Comparison of ENCODE assay signal across 9 cellular contexts in the genomic region with DNA sequence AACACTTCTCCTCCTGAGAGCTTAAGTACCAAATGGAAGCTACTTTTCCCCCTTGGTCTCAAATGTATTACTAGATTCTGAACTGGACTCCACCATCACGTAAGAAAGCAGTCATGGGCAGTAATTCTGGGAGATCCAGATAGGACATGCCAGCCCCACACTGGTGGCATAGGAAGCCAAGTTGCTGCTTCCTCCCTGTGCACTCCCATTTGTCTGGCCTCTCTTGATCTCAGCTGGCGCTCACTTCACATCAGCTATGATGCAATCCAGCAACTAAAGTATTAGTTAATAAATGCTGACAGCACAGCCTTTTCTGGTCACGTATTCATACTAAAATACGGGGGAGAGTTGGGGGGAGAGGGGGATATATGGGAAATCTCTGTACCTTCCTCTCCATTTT. TPM values are rescaled to one million over a fixed set of nuclear protein-coding genes. Genes with fewer than 3 reads are reported as not detected.
DNase-seq lines count a peak whose midpoint lies in the region; ATAC-seq and TF ChIP-seq lines count a peak whose summit lies in the region.
"Had no signal": no experiment of that assay in that cellular context is flagged by ENCODE, and none has a peak within 500 bp of the region (broad histone marks: within the 10 kb centered on the region; RNA-seq: fewer than 3 reads in every experiment).

No MANE protein-coding gene starts in this region.

- peaks cover 53% of the 10 kb centered on the region for H3K4me1 Mint-ChIP-seq in activated CD8-positive, alpha-beta T cell treated with anti-CD3 and anti-CD28 coated beads, Interleukin-2, amount 10 ng/mL, durations not matched to agents 7 days and 5 days (ENCODE audit: low read depth)
- H3K4me1 Mint-ChIP-seq in activated CD8-positive, alpha-beta T cell treated with anti-CD3 and anti-CD28 coated beads for 36 hours (ENCODE audit: low read depth) = peaks cover 18% of the 10 kb centered on the region
- H3K4me1 Mint-ChIP-seq in memory B cell = peaks cover 43% of the 10 kb centered on the region

- H3K9me3 ChIP-seq in colonic mucosa (no peaks in the 10 kb centered on the region), thyroid gland (no peaks in the 10 kb centered on the region)

- no peak overlapping the region for H3K4me3 ChIP-seq in colonic mucosa
- H3K4me3 ChIP-seq in thyroid gland (replicated peaks in 1 of 3) = no peak overlapping the region

- H3K36me3 ChIP-seq in colonic mucosa (no peaks in the 10 kb centered on the region), thyroid gland (no peaks in the 10 kb centered on the region)

- no peak overlapping the region for H3K9ac ChIP-seq in colonic mucosa (ENCODE audit: low read depth in 2 of 2, low read length in 2 of 2)

- H3K27me3 Mint-ChIP-seq in activated CD8-positive, alpha-beta T cell treated with anti-CD3 and anti-CD28 coated beads, Interleukin-2, amount 10 ng/mL, durations not matched to agents 7 days and 5 days (ENCODE audit: low read depth) = peaks cover 34% of the 10 kb centered on the region
- H3K27me3 Mint-ChIP-seq in activated CD8-positive, alpha-beta T cell treated with anti-CD3 and anti-CD28 coated beads for 36 hours = peaks cover 38% of the 10 kb centered on the region
- no peaks in the 10 kb centered on the region for H3K27me3 Mint-ChIP-seq in memory B cell

- H3K27ac ChIP-seq in colonic mucosa (peak overlapping the region; percentile 25), thyroid gland (peak overlapping the region; percentile 42 to 66 (median 58))

- H3K4me3 Mint-ChIP-seq in activated CD8-positive, alpha-beta T cell treated with anti-CD3 and anti-CD28 coated beads, Interleukin-2, amount 10 ng/mL, durations not matched to agents 7 days and 5 days = no peak overlapping the region
- H3K4me3 Mint-ChIP-seq in activated CD8-positive, alpha-beta T cell treated with anti-CD3 and anti-CD28 coated beads for 36 hours = no peak overlapping the region
- peak overlapping the region; percentile 28 for H3K4me3 Mint-ChIP-seq in memory B cell
- H3K4me3 Mint-ChIP-seq: WTC11 had no signal

- H3K27me3 ChIP-seq in colonic mucosa (peaks cover 5% of the 10 kb centered on the region), thyroid gland (no peaks in the 10 kb centered on the region)

- ATAC-seq in activated CD8-positive, alpha-beta T cell treated with anti-CD3 and anti-CD28 coated beads, Interleukin-2, amount 10 ng/mL, durations not matched to agents 7 days and 5 days = no peak
- ATAC-seq in activated CD8-positive, alpha-beta T cell treated with anti-CD3 and anti-CD28 coated beads for 36 hours = no peak
- ATAC-seq in memory B cell (ENCODE audit: low read depth) = no peak
- ATAC-seq in GM18873 (IDR thresholded peaks at IDR 0.05; ENCODE audit: low FRiP score, unreplicated experiment) = no peak
- ATAC-seq: WTC11 had no signal

- H3K9me3 Mint-ChIP-seq in activated CD8-positive, alpha-beta T cell treated with anti-CD3 and anti-CD28 coated beads, Interleukin-2, amount 10 ng/mL, durations not matched to agents 7 days and 5 days (ENCODE audit: insufficient read depth) = no peaks in the 10 kb centered on the region
- H3K9me3 Mint-ChIP-seq in activated CD8-positive, alpha-beta T cell treated with anti-CD3 and anti-CD28 coated beads for 36 hours = no peaks in the 10 kb centered on the region
- no peaks in the 10 kb centered on the region for H3K9me3 Mint-ChIP-seq in memory B cell
- H3K9me3 Mint-ChIP-seq: WTC11 had no signal

- no peak for TF ChIP-seq POLR2A in thyroid gland (IDR thresholded peaks at IDR 0.05)

- H3K27ac Mint-ChIP-seq in activated CD8-positive, alpha-beta T cell treated with anti-CD3 and anti-CD28 coated beads, Interleukin-2, amount 10 ng/mL, durations not matched to agents 7 days and 5 days = peak overlapping the region; percentile 45
- H3K27ac Mint-ChIP-seq in activated CD8-positive, alpha-beta T cell treated with anti-CD3 and anti-CD28 coated beads for 36 hours = no peak overlapping the region
- peak overlapping the region; percentile 82 for H3K27ac Mint-ChIP-seq in memory B cell
- H3K27ac Mint-ChIP-seq: WTC11 had no signal

- DNase-seq in activated CD8-positive, alpha-beta T cell treated with anti-CD3 and anti-CD28 coated beads, Interleukin-2, amount 10 ng/mL, durations not matched to agents 7 days and 5 days = no peak
- no peak for DNase-seq in activated CD8-positive, alpha-beta T cell treated with anti-CD3 and anti-CD28 coated beads for 36 hours
- DNase-seq in colonic mucosa = no peak
- no peak for DNase-seq in memory B cell (ENCODE audit: low spot score in 2 of 2)
- DNase-seq in thyroid gland = peak; percentile 18 to 39
- DNase-seq in NCI-H2227 treated with DMSO at 0.1 percent for 48 hours (lab: John Stamatoyannopoulos, UW) = no peak
- no peak for DNase-seq in superior temporal gyrus (ENCODE audit: extremely low spot score)

- intact Hi-C loops in activated CD8-positive, alpha-beta T cell treated with anti-CD3 and anti-CD28 coated beads for 36 hours (cut with micrococcal nuclease) = no loop called here
- intact Hi-C loops in colonic mucosa (cut with DNase I) = no loop called here
- intact Hi-C loops in thyroid gland (cut with DNase I) = no loop called here

- no peaks in the 10 kb centered on the region for H3K36me3 Mint-ChIP-seq in activated CD8-positive, alpha-beta T cell treated with anti-CD3 and anti-CD28 coated beads, Interleukin-2, amount 10 ng/mL, durations not matched to agents 7 days and 5 days (ENCODE audit: low read depth)
- H3K36me3 Mint-ChIP-seq in activated CD8-positive, alpha-beta T cell treated with anti-CD3 and anti-CD28 coated beads for 36 hours (ENCODE audit: low read depth) = no peaks in the 10 kb centered on the region
- H3K36me3 Mint-ChIP-seq in memory B cell = no peaks in the 10 kb centered on the region
- H3K36me3 Mint-ChIP-seq: WTC11 had no signal

- H3K4me1 ChIP-seq in colonic mucosa (no peaks in the 10 kb centered on the region), thyroid gland (peaks cover 30 to 46% of the 10 kb centered on the region in 2 donors)

- POLR2A ChIA-PET in activated CD8-positive, alpha-beta T cell treated with anti-CD3 and anti-CD28 coated beads, Interleukin-2, amount 10 ng/mL, durations not matched to agents 7 days and 5 days (lab: Charles Lee) = no interaction called here
- POLR2A ChIA-PET in activated CD8-positive, alpha-beta T cell treated with anti-CD3 and anti-CD28 coated beads for 36 hours (lab: Charles Lee) = interaction anchor here (0.7 to 0.8 kb wide), 2 partner anchors 11 to 12 kb away, joined by 3 to 4 read pairs; no protein-coding TSS in a partner anchor

- TF ChIP-seq CTCF in activated CD8-positive, alpha-beta T cell treated with anti-CD3 and anti-CD28 coated beads for 36 hours (IDR thresholded peaks at IDR 0.05) = no peak
- TF ChIP-seq CTCF in colonic mucosa (IDR thresholded peaks at IDR 0.05) (no peak), thyroid gland (IDR thresholded peaks at IDR 0.05) (no peak)

- 77 to 79% methylated on average over 4 of the region's 4 CpGs for WGBS in thyroid gland, 2 donors

- CTCF ChIA-PET in activated CD8-positive, alpha-beta T cell treated with anti-CD3 and anti-CD28 coated beads, Interleukin-2, amount 10 ng/mL, durations not matched to agents 7 days and 5 days (lab: Charles Lee) = interaction anchor here (0.9 to 14.8 kb wide), 6 partner anchors 11 to 331 kb away, joined by 3 to 457 read pairs (median 10); no protein-coding TSS in a partner anchor
- CTCF ChIA-PET in activated CD8-positive, alpha-beta T cell treated with anti-CD3 and anti-CD28 coated beads for 36 hours (lab: Charles Lee) = interaction anchor here (0.7 to 13.9 kb wide), 5 partner anchors 11 to 241 kb away, joined by 3 to 392 read pairs (median 3); no protein-coding TSS in a partner anchor

RNA-seq across cellular contexts. Expression of gene IL6, which starts 3.4 kb away (rescaled TPM):
- total RNA-seq in activated CD8-positive, alpha-beta T cell treated with anti-CD3 and anti-CD28 coated beads, Interleukin-2, amount 10 ng/mL, durations not matched to agents 7 days and 5 days = under 1 TPM in 1 of 2 experiments, not detected in 1; 0.65 TPM
- total RNA-seq in activated CD8-positive, alpha-beta T cell treated with anti-CD3 and anti-CD28 coated beads for 36 hours = not detected
- total RNA-seq in colonic mucosa (under 1 TPM in 1 of 2 donors, not detected in 1; 0.77 TPM), thyroid gland (10 to 100 TPM in 1 of 4 donors, 1 to 10 TPM in 2, under 1 TPM in 1; 0.78 to 10.9 (median 3.7) TPM)

Comparison
In these comparisons a context has a peak if more than half of its experiments do, and no peak if none do; other contexts are left out.
1. DNase-seq: peak in thyroid gland (2 of 2); none in activated CD8-positive, alpha-beta T cell treated with anti-CD3 and anti-CD28 coated beads, Interleukin-2, amount 10 ng/mL, durations not matched to agents 7 days and 5 days (single experiment), activated CD8-positive, alpha-beta T cell treated with anti-CD3 and anti-CD28 coated beads for 36 hours (single experiment), colonic mucosa (single experiment), memory B cell (0 of 2), NCI-H2227 treated with DMSO at 0.1 percent for 48 hours (single experiment) and superior temporal gyrus (single experiment).